ENCODE assay signal across 1 cellular context in the genomic region with DNA sequence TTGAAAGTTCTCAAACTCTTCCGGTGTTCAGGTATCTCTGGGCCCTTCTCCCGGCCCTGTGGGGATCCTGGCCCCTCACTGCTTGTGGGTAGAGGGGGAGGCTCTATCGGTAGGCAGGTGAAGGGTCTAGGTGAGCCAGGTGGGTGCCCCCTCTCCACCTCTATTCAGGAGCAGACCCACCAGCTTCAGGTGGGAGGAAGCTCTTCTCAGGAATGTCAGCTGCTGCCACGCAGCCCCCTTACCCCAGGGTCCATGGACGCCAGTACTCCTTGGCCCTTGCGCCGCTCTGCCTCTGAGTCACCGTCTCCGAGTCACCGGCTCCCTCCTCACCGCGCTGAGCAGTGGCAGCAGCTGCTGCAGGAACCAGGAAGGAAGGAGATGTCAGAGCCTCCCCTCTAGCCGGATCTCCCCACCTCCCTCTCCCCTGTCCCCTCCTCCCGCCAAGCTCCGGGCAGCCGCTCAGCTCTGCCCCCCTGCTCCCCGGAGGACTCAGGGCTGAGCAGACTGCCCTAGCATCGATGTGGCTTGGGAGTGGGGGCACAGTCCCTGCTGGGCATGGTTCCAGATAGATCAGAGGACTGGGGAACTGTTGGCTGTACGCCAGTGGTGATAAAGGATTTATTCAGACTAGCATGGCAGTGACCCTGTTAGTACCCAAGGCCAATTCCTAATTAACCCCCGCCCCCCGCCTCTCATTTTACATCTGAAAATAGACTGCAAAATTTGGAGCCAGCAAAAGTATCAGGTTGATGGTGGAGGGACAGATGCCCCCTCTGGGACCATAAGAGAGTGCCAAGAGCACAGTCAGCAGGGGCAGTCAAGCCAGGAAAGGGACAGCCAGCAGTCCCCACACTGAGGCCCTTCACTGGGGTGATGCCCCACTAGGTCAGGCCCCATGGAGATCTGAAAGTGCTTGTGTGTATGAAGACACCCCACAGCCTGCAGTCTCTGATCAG.
TF ChIP-seq lines count a peak whose summit lies in the region.

A gene with protein sequence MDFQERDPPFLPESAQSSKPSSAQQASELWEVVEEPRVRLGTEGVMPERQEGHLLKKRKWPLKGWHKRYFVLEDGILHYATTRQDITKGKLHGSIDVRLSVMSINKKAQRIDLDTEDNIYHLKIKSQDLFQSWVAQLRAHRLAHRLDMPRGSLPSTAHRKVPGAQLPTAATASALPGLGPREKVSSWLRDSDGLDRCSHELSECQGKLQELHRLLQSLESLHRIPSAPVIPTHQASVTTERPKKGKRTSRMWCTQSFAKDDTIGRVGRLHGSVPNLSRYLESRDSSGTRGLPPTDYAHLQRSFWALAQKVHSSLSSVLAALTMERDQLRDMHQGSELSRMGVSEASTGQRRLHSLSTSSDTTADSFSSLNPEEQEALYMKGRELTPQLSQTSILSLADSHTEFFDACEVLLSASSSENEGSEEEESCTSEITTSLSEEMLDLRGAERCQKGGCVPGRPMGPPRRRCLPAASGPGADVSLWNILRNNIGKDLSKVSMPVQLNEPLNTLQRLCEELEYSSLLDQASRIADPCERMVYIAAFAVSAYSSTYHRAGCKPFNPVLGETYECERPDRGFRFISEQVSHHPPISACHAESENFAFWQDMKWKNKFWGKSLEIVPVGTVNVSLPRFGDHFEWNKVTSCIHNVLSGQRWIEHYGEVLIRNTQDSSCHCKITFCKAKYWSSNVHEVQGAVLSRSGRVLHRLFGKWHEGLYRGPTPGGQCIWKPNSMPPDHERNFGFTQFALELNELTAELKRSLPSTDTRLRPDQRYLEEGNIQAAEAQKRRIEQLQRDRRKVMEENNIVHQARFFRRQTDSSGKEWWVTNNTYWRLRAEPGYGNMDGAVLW (minus strand): TSS at position 371 of the 956 bp plus-strand sequence. CDS start 1,516 bp downstream, outside the sequence.

TF ChIP-seq in K562, 482 proteins besides CTCF, POLR2A, EP300 and RAD21 (continued from another document and continues in another):
- TF ChIP-seq TEAD4 (IDR thresholded peaks at IDR 0.05; ENCODE audit: low read length) (peak; percentile 9; the same call in 1 of the 2 replicates), TEAD4 (CRISPR knock-in tag; IDR thresholded peaks at IDR 0.05; ENCODE audit: borderline replicate concordance) (no peak), CXXC5 (CRISPR knock-in tag; IDR thresholded peaks at IDR 0.05) (peak; percentile 28; the same call in 1 of the 2 replicates), POLR2G (IDR thresholded peaks at IDR 0.05; ENCODE audit: low read depth, low read length) (peak; percentile 83), ZBTB11 (CRISPR knock-in tag; IDR thresholded peaks at IDR 0.05) (peak in 1 of 3 experiments; percentile 82; a peak in 2 of 6 replicates), TRIM28 (IDR thresholded peaks at IDR 0.05) (0 out of 2 replicates have a peak, but pooled peaks have one; percentile 17), NFIC (IDR thresholded peaks at IDR 0.05) (peak; percentile 92), TOE1 (IDR thresholded peaks at IDR 0.05; ENCODE audit: borderline replicate concordance) (peak; percentile 52; the same call in 1 of the 2 replicates), TOE1 (CRISPR knock-in tag; IDR thresholded peaks at IDR 0.05; ENCODE audit: borderline replicate concordance, low read depth) (no peak), ETS1 (conservative IDR thresholded peaks at IDR 0.05; ENCODE audit: control insufficient read depth, low read depth, low read length) (peak; percentile 59; the same call in 1 of the 2 replicates), HDAC2 (IDR thresholded peaks at IDR 0.05) (peak; percentile 56; the same call in 1 of the 2 replicates), ARID4B (CRISPR knock-in tag; IDR thresholded peaks at IDR 0.05) (peak; percentile 91), MAFF (IDR thresholded peaks at IDR 0.05; ENCODE audit: low read length) (no peak), IRF1 (CRISPR knock-in tag; IDR thresholded peaks at IDR 0.05; ENCODE audit: borderline replicate concordance) (no peak), ELF2 (CRISPR knock-in tag; IDR thresholded peaks at IDR 0.05) (peak; percentile 55; the same call in 1 of the 2 replicates), YY1 (IDR thresholded peaks at IDR 0.05; ENCODE audit: borderline replicate concordance in 1 of 3, control insufficient read depth in 1 of 3, extremely low read depth in 1 of 3, insufficient read depth in 3 of 3, insufficient read length in 1 of 3, insufficient replicate concordance in 2 of 3, low read depth in 1 of 3, low read length in 2 of 3) (peak in 2 of 3 experiments; percentile 47 to 69), KDM4B (IDR thresholded peaks at IDR 0.05; ENCODE audit: borderline replicate concordance in 2 of 2, low read depth in 1 of 2) (peak in 1 of 2 experiments; percentile 90; a peak in 1 of 4 replicates), TBP (optimal IDR thresholded peaks at IDR 0.05; ENCODE audit: low read depth, low read length) (peak; percentile 50), GABPA (tag; conservative IDR thresholded peaks at IDR 0.05; ENCODE audit: low read depth) (peak; percentile 90), CBX1 (IDR thresholded peaks at IDR 0.05; ENCODE audit: low read depth) (no peak), PHF8 (IDR thresholded peaks at IDR 0.05; ENCODE audit: borderline replicate concordance, low read length) (peak; percentile 72; the same call in 1 of the 2 replicates), HCFC1 (IDR thresholded peaks at IDR 0.05; ENCODE audit: low read depth, low read length) (peak; percentile 68), TEAD2 (tag; IDR thresholded peaks at IDR 0.05) (no peak), ETV1 (tag; conservative IDR thresholded peaks at IDR 0.05; ENCODE audit: low read depth) (peak; percentile 73), KLF16 (IDR thresholded peaks at IDR 0.05) (peak; percentile 6; the same call in 1 of the 2 replicates), ZNF12 (CRISPR knock-in tag; IDR thresholded peaks at IDR 0.05) (peak; percentile 47; the same call in 1 of the 2 replicates), FOXK2 (conservative IDR thresholded peaks at IDR 0.05 in 1 of 2, IDR thresholded peaks at IDR 0.05 in 1 of 2; ENCODE audit: low read depth in 2 of 2) (peak in 1 of 2 experiments; percentile 29; a peak in 1 of 4 replicates)
- TF ChIP-seq, protein P1, sequence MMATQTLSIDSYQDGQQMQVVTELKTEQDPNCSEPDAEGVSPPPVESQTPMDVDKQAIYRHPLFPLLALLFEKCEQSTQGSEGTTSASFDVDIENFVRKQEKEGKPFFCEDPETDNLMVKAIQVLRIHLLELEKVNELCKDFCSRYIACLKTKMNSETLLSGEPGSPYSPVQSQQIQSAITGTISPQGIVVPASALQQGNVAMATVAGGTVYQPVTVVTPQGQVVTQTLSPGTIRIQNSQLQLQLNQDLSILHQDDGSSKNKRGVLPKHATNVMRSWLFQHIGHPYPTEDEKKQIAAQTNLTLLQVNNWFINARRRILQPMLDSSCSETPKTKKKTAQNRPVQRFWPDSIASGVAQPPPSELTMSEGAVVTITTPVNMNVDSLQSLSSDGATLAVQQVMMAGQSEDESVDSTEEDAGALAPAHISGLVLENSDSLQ (IDR thresholded peaks at IDR 0.05) = peak; percentile 81
- TF ChIP-seq, protein P2, sequence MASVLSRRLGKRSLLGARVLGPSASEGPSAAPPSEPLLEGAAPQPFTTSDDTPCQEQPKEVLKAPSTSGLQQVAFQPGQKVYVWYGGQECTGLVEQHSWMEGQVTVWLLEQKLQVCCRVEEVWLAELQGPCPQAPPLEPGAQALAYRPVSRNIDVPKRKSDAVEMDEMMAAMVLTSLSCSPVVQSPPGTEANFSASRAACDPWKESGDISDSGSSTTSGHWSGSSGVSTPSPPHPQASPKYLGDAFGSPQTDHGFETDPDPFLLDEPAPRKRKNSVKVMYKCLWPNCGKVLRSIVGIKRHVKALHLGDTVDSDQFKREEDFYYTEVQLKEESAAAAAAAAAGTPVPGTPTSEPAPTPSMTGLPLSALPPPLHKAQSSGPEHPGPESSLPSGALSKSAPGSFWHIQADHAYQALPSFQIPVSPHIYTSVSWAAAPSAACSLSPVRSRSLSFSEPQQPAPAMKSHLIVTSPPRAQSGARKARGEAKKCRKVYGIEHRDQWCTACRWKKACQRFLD (CRISPR knock-in tag; IDR thresholded peaks at IDR 0.05) = 0 out of 2 replicates have a peak, but pooled peaks have one; percentile 63
- TF ChIP-seq, protein P3, sequence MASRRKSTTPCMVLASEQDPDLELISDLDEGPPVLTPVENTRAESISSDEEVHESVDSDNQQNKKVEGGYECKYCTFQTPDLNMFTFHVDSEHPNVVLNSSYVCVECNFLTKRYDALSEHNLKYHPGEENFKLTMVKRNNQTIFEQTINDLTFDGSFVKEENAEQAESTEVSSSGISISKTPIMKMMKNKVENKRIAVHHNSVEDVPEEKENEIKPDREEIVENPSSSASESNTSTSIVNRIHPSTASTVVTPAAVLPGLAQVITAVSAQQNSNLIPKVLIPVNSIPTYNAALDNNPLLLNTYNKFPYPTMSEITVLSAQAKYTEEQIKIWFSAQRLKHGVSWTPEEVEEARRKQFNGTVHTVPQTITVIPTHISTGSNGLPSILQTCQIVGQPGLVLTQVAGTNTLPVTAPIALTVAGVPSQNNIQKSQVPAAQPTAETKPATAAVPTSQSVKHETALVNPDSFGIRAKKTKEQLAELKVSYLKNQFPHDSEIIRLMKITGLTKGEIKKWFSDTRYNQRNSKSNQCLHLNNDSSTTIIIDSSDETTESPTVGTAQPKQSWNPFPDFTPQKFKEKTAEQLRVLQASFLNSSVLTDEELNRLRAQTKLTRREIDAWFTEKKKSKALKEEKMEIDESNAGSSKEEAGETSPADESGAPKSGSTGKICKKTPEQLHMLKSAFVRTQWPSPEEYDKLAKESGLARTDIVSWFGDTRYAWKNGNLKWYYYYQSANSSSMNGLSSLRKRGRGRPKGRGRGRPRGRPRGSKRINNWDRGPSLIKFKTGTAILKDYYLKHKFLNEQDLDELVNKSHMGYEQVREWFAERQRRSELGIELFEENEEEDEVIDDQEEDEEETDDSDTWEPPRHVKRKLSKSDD (conservative IDR thresholded peaks at IDR 0.05; ENCODE audit: low read length) = no peak
